ENCODE assay signal across 1 cellular context in the genomic region with DNA sequence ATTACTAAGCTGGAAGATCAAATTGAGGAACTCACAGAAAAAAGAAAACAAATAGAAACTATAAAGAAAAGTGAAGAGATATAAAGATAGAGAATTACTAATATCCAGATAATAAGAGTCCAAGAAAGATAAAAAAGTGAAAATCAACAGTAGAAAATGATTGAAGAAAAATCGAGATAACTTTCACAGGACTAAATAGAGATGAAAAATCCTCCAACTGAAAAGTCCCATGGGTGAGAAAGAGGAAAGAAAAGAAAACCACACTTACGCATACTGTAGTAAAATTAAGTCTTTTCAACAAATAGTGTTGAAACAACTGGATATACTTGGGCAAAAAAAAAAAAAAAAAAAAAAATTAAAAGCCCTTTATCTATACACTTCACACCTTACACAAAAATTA.
TF ChIP-seq lines count a peak whose summit lies in the region.

No MANE protein-coding gene starts in this region.

TF ChIP-seq in K562, 482 proteins besides CTCF, POLR2A, EP300 and RAD21 (continued from another document):
- 0 out of 2 replicates have a peak, but pooled peaks have one; percentile 53 for TF ChIP-seq ZNF512 (tag; IDR thresholded peaks at IDR 0.05)
- no peak for TF ChIP-seq ELF1 (tag; IDR thresholded peaks at IDR 0.05)
- TF ChIP-seq ZNF133 (CRISPR knock-in tag; IDR thresholded peaks at IDR 0.05), result no peak
- no peak for TF ChIP-seq ELF2 (CRISPR knock-in tag; IDR thresholded peaks at IDR 0.05)
- TF ChIP-seq, protein P1, sequence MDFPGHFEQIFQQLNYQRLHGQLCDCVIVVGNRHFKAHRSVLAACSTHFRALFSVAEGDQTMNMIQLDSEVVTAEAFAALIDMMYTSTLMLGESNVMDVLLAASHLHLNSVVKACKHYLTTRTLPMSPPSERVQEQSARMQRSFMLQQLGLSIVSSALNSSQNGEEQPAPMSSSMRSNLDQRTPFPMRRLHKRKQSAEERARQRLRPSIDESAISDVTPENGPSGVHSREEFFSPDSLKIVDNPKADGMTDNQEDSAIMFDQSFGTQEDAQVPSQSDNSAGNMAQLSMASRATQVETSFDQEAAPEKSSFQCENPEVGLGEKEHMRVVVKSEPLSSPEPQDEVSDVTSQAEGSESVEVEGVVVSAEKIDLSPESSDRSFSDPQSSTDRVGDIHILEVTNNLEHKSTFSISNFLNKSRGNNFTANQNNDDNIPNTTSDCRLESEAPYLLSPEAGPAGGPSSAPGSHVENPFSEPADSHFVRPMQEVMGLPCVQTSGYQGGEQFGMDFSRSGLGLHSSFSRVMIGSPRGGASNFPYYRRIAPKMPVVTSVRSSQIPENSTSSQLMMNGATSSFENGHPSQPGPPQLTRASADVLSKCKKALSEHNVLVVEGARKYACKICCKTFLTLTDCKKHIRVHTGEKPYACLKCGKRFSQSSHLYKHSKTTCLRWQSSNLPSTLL (IDR thresholded peaks at IDR 0.05), result 0 out of 2 replicates have a peak, but pooled peaks have one; percentile 25
